ENCODE assay signal across 1 cellular context in the genomic region with DNA sequence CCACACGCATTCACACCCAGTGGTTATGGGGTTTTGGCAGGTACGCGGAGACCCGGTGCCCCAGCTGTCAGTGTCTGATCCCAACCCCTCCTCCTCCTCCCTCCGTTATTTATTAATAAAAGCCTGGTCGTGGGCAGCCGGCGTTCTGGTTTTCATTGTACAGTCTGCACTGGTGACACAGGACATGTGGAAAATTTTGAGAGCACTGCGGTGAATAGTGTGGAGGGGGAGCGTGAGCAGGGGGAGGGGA.
TF ChIP-seq lines count a peak whose summit lies in the region.

No MANE protein-coding gene starts in this region.

TF ChIP-seq in H1, 55 proteins besides CTCF, POLR2A, EP300 and RAD21 (continued from another document):
- no peak for TF ChIP-seq JUN (IDR thresholded peaks at IDR 0.05; ENCODE audit: low read depth, low read length)
- TF ChIP-seq BACH1 (IDR thresholded peaks at IDR 0.05; ENCODE audit: low read length) = no peak
- TF ChIP-seq SUZ12 (IDR thresholded peaks at IDR 0.05; ENCODE audit: low read length) = no peak
- TF ChIP-seq SAP30 (IDR thresholded peaks at IDR 0.05; ENCODE audit: insufficient read depth, insufficient replicate concordance, low read length) = peak; percentile 14
